24 cellular contexts compared by ENCODE assay signal in the genomic region with DNA sequence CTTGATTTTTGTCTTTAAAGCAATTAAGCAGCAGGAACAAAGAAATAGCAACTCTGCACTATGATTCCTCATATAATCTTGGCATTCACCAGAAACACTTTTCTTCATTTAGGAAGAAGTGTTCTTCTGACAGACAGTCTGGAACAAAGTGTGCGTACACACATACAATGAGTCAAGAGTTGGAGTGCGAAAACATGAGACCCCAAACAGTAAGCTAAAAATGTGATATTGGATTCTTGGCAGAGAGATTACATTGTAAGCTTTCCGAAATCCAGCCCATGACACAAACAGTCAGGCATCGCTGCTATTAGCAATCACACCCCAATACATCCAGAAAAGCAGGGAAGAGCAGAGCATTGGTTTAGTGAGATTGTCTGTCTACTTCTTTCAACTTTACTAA.
"Had no signal": no experiment of that assay in that cellular context is flagged by ENCODE, and none has a peak within 500 bp of the region (broad histone marks: within the 10 kb centered on the region; RNA-seq: fewer than 3 reads in every experiment).

No MANE protein-coding gene starts in this region.

- H3K4me3 ChIP-seq: breast epithelium, K562, SJSA1 had no signal

- H3K27ac ChIP-seq: breast epithelium, SJSA1 had no signal

- ATAC-seq: activated CD8-positive, alpha-beta memory T cell treated with anti-CD3 and anti-CD28 coated beads, Interleukin-2, amount 10 ng/mL, durations not matched to agents 7 days and 5 days; activated T-cell treated with anti-CD3 and anti-CD28 coated beads, Interleukin-2, amount 50 U/mL, for 4 hours; K562; PC-3; SK-N-SH treated with all-trans-retinoic acid at 6 μM for 48 hours; WTC11 had no signal

- H3K27me3 ChIP-seq: breast epithelium, SJSA1 had no signal

- DNase-seq: activated CD4-positive, alpha-beta T cell treated with anti-CD3 and anti-CD28 coated beads for 48 hours; activated CD4-positive, alpha-beta T cell treated with anti-CD3 and anti-CD28 coated beads, Interleukin-2, amount 50 U/mL, for 48 hours; activated CD4-positive, CD25-positive, alpha-beta regulatory T cell treated with anti-CD3 and anti-CD28 coated beads, Interleukin-2, amount 50 U/mL, for 72 hours; activated CD8-positive, alpha-beta memory T cell treated with anti-CD3 and anti-CD28 coated beads, Interleukin-2, amount 10 ng/mL, durations not matched to agents 7 days and 5 days; activated effector memory CD4-positive, alpha-beta T cell treated with anti-CD3 and anti-CD28 coated beads, Interleukin-2, amount 50 U/mL, for 16 hours; activated naive CD4-positive, alpha-beta T cell treated with anti-CD3 and anti-CD28 coated beads, Interleukin-2, amount 10 ng/mL, durations not matched to agents 7 days and 5 days; activated naive CD8-positive, alpha-beta T cell treated with anti-CD3 and anti-CD28 coated beads for 36 hours; activated T-cell treated with anti-CD3 and anti-CD28 coated beads, Interleukin-2, amount 50 U/mL, for 4 hours; Karpas-422; MM.1S; NCI-H1105; NCI-H1436; NCI-H1694 treated with DMSO at 0.1 percent for 48 hours; NCI-H2029 treated with DMSO at 0.1 percent for 48 hours; NCI-H446; NCI-H524; PC-3; SHP77; SW 1271 had no signal

- H3K9me3 ChIP-seq: breast epithelium, SJSA1 had no signal

- H3K4me1 ChIP-seq: breast epithelium, SJSA1 had no signal

- H3K36me3 ChIP-seq: breast epithelium, SJSA1 had no signal
